ENCODE assay signal across 10 cellular contexts in the genomic region with DNA sequence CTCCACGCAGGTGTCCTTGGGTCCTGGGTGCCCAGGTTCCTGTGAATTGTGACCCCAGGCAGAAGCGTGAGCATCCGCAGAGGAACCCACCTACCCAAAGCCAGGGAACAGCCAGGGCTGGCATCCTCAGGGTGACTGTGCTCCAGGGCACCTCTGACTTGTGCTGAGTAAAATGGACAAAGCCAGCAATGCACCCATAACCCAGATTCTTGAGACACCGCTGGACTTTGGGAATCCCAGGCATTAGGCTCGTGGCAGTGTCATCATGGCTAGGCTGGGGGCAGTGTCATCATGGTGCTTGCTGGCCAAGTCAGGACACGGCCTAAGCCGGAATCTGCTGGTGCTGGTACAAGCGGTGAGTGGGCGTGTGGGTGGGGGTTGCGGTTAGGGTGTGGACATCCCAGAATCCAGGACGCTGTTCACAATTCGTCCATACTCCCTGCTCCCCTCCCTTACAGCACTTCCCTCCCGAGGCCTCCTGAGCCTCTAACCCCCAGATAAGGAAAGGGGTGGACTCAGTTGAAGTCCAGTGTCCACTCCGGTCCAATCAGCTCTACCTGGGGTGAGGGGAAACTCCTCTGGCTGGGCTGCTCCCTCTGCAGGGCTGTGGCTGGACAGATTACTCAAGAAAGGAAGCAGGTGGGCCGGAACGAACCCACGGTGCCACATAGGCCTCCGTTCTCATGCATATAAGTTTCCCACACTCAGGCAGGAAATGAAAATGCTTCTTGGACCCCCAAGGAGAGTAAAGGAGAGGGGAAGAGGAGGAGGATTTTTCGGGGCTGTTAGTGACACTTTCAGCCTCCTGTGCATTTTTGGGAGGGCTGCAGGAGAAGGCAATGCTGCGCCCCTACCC.
DNase-seq lines count a peak whose midpoint lies in the region; ATAC-seq and TF ChIP-seq lines count a peak whose summit lies in the region.
"Had no signal": no experiment of that assay in that cellular context is flagged by ENCODE, and none has a peak within 500 bp of the region (broad histone marks: within the 10 kb centered on the region; RNA-seq: fewer than 3 reads in every experiment).

No MANE protein-coding gene starts in this region.

- in situ Hi-C loops in transverse colon (cut with MboI; ENCODE audit: low pct_ligation_motif_present in 1 of 4, low pct_unique_long_range_greater_than_20kb in 1 of 4, low sequenced_read_pairs in 3 of 4), result no loop called here

- TF ChIP-seq POLR2A in transverse colon (IDR thresholded peaks at IDR 0.05), result no peak

- H3K27ac Mint-ChIP-seq in activated naive CD4-positive, alpha-beta T cell treated with anti-CD3 and anti-CD28 coated beads for 36 hours, result no peak overlapping the region
- no peak overlapping the region for H3K27ac Mint-ChIP-seq in activated CD8-positive, alpha-beta T cell treated with anti-CD3 and anti-CD28 coated beads, Interleukin-2, amount 10 ng/mL, durations not matched to agents 7 days and 5 days

- peaks cover 8 to 35% (median 30%) of the 10 kb centered on the region in 4 donors for H3K4me1 ChIP-seq in transverse colon

- no peaks in the 10 kb centered on the region for H3K9me3 ChIP-seq in iPS-18c (ENCODE audit: control insufficient read depth, insufficient read depth, low read length)
- no peaks in the 10 kb centered on the region for H3K9me3 ChIP-seq in transverse colon

- no peaks in the 10 kb centered on the region for H3K9me3 Mint-ChIP-seq in activated naive CD4-positive, alpha-beta T cell treated with anti-CD3 and anti-CD28 coated beads for 36 hours
- no peaks in the 10 kb centered on the region for H3K9me3 Mint-ChIP-seq in activated CD8-positive, alpha-beta T cell treated with anti-CD3 and anti-CD28 coated beads, Interleukin-2, amount 10 ng/mL, durations not matched to agents 7 days and 5 days (ENCODE audit: insufficient read depth)

- H3K4me3 Mint-ChIP-seq in activated naive CD4-positive, alpha-beta T cell treated with anti-CD3 and anti-CD28 coated beads for 36 hours, result peak overlapping the region; percentile 75
- peak overlapping the region; percentile 70 for H3K4me3 Mint-ChIP-seq in activated CD8-positive, alpha-beta T cell treated with anti-CD3 and anti-CD28 coated beads, Interleukin-2, amount 10 ng/mL, durations not matched to agents 7 days and 5 days

- POLR2A ChIA-PET in activated CD8-positive, alpha-beta T cell treated with anti-CD3 and anti-CD28 coated beads, Interleukin-2, amount 10 ng/mL, durations not matched to agents 7 days and 5 days (lab: Charles Lee), result no interaction called here

- peaks cover 17% of the 10 kb centered on the region for H3K27me3 Mint-ChIP-seq in activated naive CD4-positive, alpha-beta T cell treated with anti-CD3 and anti-CD28 coated beads for 36 hours (ENCODE audit: low read depth)
- peaks cover 45% of the 10 kb centered on the region for H3K27me3 Mint-ChIP-seq in activated CD8-positive, alpha-beta T cell treated with anti-CD3 and anti-CD28 coated beads, Interleukin-2, amount 10 ng/mL, durations not matched to agents 7 days and 5 days (ENCODE audit: low read depth)

- CTCF ChIA-PET in activated naive CD4-positive, alpha-beta T cell treated with anti-CD3 and anti-CD28 coated beads for 36 hours (lab: Charles Lee), result interaction anchor here (0.7 kb wide), 1 partner anchor 328 kb away, joined by 3 read pairs; no protein-coding TSS in a partner anchor
- CTCF ChIA-PET in activated CD8-positive, alpha-beta T cell treated with anti-CD3 and anti-CD28 coated beads, Interleukin-2, amount 10 ng/mL, durations not matched to agents 7 days and 5 days (lab: Charles Lee), result interaction anchor here (1.1 kb wide), 1 partner anchor 150 kb away, joined by 4 read pairs; no protein-coding TSS in a partner anchor

- WGBS in transverse colon (ENCODE audit: low coverage in 1 of 2), 2 donors, result 33 to 64% methylated on average over 1 to 20 of the region's 20 CpGs

- peaks cover 18% of the 10 kb centered on the region for H3K4me1 Mint-ChIP-seq in activated naive CD4-positive, alpha-beta T cell treated with anti-CD3 and anti-CD28 coated beads for 36 hours (ENCODE audit: low read depth)
- H3K4me1 Mint-ChIP-seq in activated CD8-positive, alpha-beta T cell treated with anti-CD3 and anti-CD28 coated beads, Interleukin-2, amount 10 ng/mL, durations not matched to agents 7 days and 5 days (ENCODE audit: low read depth), result peaks cover 12% of the 10 kb centered on the region

- no peak for ATAC-seq in activated CD8-positive, alpha-beta T cell treated with anti-CD3 and anti-CD28 coated beads, Interleukin-2, amount 10 ng/mL, durations not matched to agents 7 days and 5 days
- no peak for ATAC-seq in GM18498 (IDR thresholded peaks at IDR 0.05; ENCODE audit: unreplicated experiment)
- ATAC-seq: left lobe of liver had no signal

- intact Hi-C loops in activated naive CD4-positive, alpha-beta T cell treated with anti-CD3 and anti-CD28 coated beads for 36 hours (cut with micrococcal nuclease), result loop anchor here (2.0 to 5.0 kb wide), 2 partner anchors 45 to 93 kb away; no protein-coding TSS in a partner anchor
- intact Hi-C loops in transverse colon (cut with DNase I; ENCODE audit: low total_unique reads), result no loop called here

- no peaks in the 10 kb centered on the region for H3K36me3 ChIP-seq in transverse colon

- TF ChIP-seq CTCF in transverse colon (IDR thresholded peaks at IDR 0.05), result no peak

- H3K27ac ChIP-seq in transverse colon, result peak overlapping the region; percentile 31 to 81 (median 62)

- peaks cover 6% of the 10 kb centered on the region for H3K27me3 ChIP-seq in transverse colon

- no peak for DNase-seq in activated naive CD4-positive, alpha-beta T cell treated with anti-CD3 and anti-CD28 coated beads for 36 hours
- no peak for DNase-seq in activated naive CD4-positive, alpha-beta T cell treated with anti-CD3 and anti-CD28 coated beads, Interleukin-2, amount 50 U/mL, for 16 hours
- no peak for DNase-seq in activated CD8-positive, alpha-beta T cell treated with anti-CD3 and anti-CD28 coated beads, Interleukin-2, amount 10 ng/mL, durations not matched to agents 7 days and 5 days
- peak; percentile 29 for DNase-seq in transverse colon
- DNase-seq in NCI-H2171 treated with DMSO at 0.1 percent for 48 hours (lab: John Stamatoyannopoulos, UW), result no peak
- no peak for DNase-seq in NCI-H2081 (lab: John Stamatoyannopoulos, UW)
- DNase-seq: activated naive CD4-positive, alpha-beta T cell treated with Interleukin-2 at 50 U/mL for 16 hours had no signal

- peak overlapping the region; percentile 32; the same call in 1 of the 2 replicates for H3K4me3 ChIP-seq in iPS-18c (ENCODE audit: insufficient read depth, low read depth, low read length)
- peak overlapping the region in 1 of 4 donors; percentile 68 for H3K4me3 ChIP-seq in transverse colon

- no peak for TF ChIP-seq EP300 in transverse colon (IDR thresholded peaks at IDR 0.05; ENCODE audit: low read depth)

- no peaks in the 10 kb centered on the region for H3K36me3 Mint-ChIP-seq in activated naive CD4-positive, alpha-beta T cell treated with anti-CD3 and anti-CD28 coated beads for 36 hours (ENCODE audit: low read depth)
- no peaks in the 10 kb centered on the region for H3K36me3 Mint-ChIP-seq in activated CD8-positive, alpha-beta T cell treated with anti-CD3 and anti-CD28 coated beads, Interleukin-2, amount 10 ng/mL, durations not matched to agents 7 days and 5 days (ENCODE audit: low read depth)
